Comparison of ENCODE assay signal across 20 cellular contexts in the genomic region with DNA sequence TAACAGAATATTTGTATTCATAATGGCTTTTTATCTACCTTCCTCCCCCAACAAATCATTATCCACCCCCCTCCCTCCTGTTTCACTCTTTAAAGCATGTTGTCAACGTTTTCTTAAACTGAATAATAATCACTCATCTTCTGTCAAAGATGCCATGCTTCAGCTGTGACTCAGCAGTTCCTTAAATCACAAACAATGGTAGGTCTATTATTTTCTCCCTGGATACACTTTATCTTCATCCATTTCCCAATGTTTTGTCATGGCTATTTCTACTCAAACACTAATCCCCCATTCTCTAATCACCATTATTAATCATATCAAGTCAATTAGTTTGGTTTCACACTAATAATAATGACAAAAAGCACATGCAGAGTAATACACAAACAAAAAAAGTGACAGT. TPM values are rescaled to one million over a fixed set of nuclear protein-coding genes. Genes with fewer than 3 reads are reported as not detected.
DNase-seq lines count a peak whose midpoint lies in the region; ATAC-seq and TF ChIP-seq lines count a peak whose summit lies in the region.
"Had no signal": no experiment of that assay in that cellular context is flagged by ENCODE, and none has a peak within 500 bp of the region (broad histone marks: within the 10 kb centered on the region; RNA-seq: fewer than 3 reads in every experiment).

No MANE protein-coding gene starts in this region.

- no peak for ATAC-seq in GM21447 (IDR thresholded peaks at IDR 0.05; ENCODE audit: unreplicated experiment)
- ATAC-seq: body of pancreas, gastroesophageal sphincter had no signal

- in situ Hi-C loops in brain microvascular endothelial cell (cut with HindIII; ENCODE audit: low pct_ligation_motif_present, low sequenced_read_pairs): no loop called here

- H3K4me3 ChIP-seq in brain microvascular endothelial cell (ENCODE audit: low read depth, low read length): no peak overlapping the region
- H3K4me3 ChIP-seq: body of pancreas, gastroesophageal sphincter, ovary, SJCRH30, thoracic aorta had no signal

- H3K4me1 Mint-ChIP-seq in chondrocyte (ENCODE audit: low read depth): no peaks in the 10 kb centered on the region

- H3K9me3 ChIP-seq in KOPT-K1 (ENCODE audit: insufficient read depth, low read length, poor library complexity, severe bottlenecking): no peaks in the 10 kb centered on the region
- H3K9me3 ChIP-seq: body of pancreas, gastroesophageal sphincter, ovary, SJCRH30, thoracic aorta had no signal

- no peaks in the 10 kb centered on the region for H3K36me3 ChIP-seq in KOPT-K1 (ENCODE audit: insufficient read depth, low read length)
- H3K36me3 ChIP-seq in brain microvascular endothelial cell (replicated peaks): no peaks in the 10 kb centered on the region
- H3K36me3 ChIP-seq: gastroesophageal sphincter, ovary, SJCRH30, thoracic aorta had no signal

- H3K9me3 Mint-ChIP-seq in chondrocyte (ENCODE audit: low read depth): peaks cover 8% of the 10 kb centered on the region

- no peaks in the 10 kb centered on the region for H3K36me3 Mint-ChIP-seq in chondrocyte (ENCODE audit: low read depth)

- no peaks in the 10 kb centered on the region for H3K27me3 Mint-ChIP-seq in chondrocyte (ENCODE audit: low read depth)

- TF ChIP-seq CTCF in brain microvascular endothelial cell (IDR thresholded peaks at IDR 0.05; ENCODE audit: low read depth, low read length, missing control alignments) (no peak), chondrocyte (IDR thresholded peaks at IDR 0.05) (no peak)

- peak overlapping the region; percentile 35 for H3K27ac ChIP-seq in KOPT-K1 (ENCODE audit: low read depth, low read length, poor library complexity, severe bottlenecking)
- no peak overlapping the region for H3K27ac ChIP-seq in brain microvascular endothelial cell
- H3K27ac ChIP-seq: body of pancreas, gastroesophageal sphincter, ovary, SJCRH30, thoracic aorta had no signal

- no peak overlapping the region for H3K27ac Mint-ChIP-seq in chondrocyte (ENCODE audit: unreplicated experiment)

- no peak overlapping the region for H3K4me3 Mint-ChIP-seq in chondrocyte (ENCODE audit: unreplicated experiment)

- DNase-seq in DMS53 (lab: John Stamatoyannopoulos, UW): peak; percentile 61
- DNase-seq in brain microvascular endothelial cell: peak; percentile 11
- peak; percentile 5 for DNase-seq in myocyte (ENCODE audit: low read depth)
- DNase-seq in chondrocyte (ENCODE audit: low spot score): no peak
- no peak for DNase-seq in NCI-H1694 (lab: John Stamatoyannopoulos, UW)
- no peak for DNase-seq in C1 segment of cervical spinal cord (lab: John Stamatoyannopoulos, UW)
- DNase-seq: activated CD8-positive, alpha-beta memory T cell treated with anti-CD3 and anti-CD28 coated beads for 24 hours; body of pancreas; effector CD8-positive, alpha-beta T cell; midbrain; NCI-H2081; NCI-H82; ovary; SJCRH30; stimulated activated CD4-positive, alpha-beta T cell treated with anti-CD3 and anti-CD28 coated beads, Interleukin-15, amount 100 ng/mL, for 24 hours had no signal

- H3K27me3 ChIP-seq in brain microvascular endothelial cell (replicated peaks): no peaks in the 10 kb centered on the region
- H3K27me3 ChIP-seq: body of pancreas, gastroesophageal sphincter had no signal

RNA-seq across cellular contexts. Expression of a gene that starts 6.5 kb away (rescaled TPM):
- total RNA-seq in myocyte (not detected in 2 replicates), chondrocyte (not detected in 3 replicates)
- not detected for polyA plus RNA-seq in myocyte (2012)
- total RNA-seq: body of pancreas, gastroesophageal sphincter, ovary, SJCRH30, thoracic aorta had no signal
- polyA plus RNA-seq: BJ had no signal

RNA-seq across cellular contexts. Expression of a gene that starts 13.6 kb away (rescaled TPM):
- total RNA-seq in myocyte: not detected in 2 replicates
- polyA plus RNA-seq in myocyte (2012): not detected
- not detected in 3 replicates for total RNA-seq in chondrocyte
- total RNA-seq: gastroesophageal sphincter, SJCRH30, thoracic aorta had no signal
- polyA plus RNA-seq: BJ had no signal

RNA-seq across cellular contexts. Expression of a gene that starts 18.0 kb away (rescaled TPM):
- total RNA-seq in myocyte (not detected in 2 replicates), chondrocyte (not detected in 3 replicates)
- not detected for polyA plus RNA-seq in myocyte (2012)
- total RNA-seq: body of pancreas, gastroesophageal sphincter, SJCRH30, thoracic aorta had no signal
- polyA plus RNA-seq: BJ had no signal

RNA-seq across cellular contexts. Expression of a gene that starts 45.7 kb away (rescaled TPM):
- total RNA-seq in myocyte (not detected in 2 replicates), chondrocyte (not detected in 3 replicates)
- polyA plus RNA-seq in myocyte (2012): not detected
- total RNA-seq: SJCRH30 had no signal
- polyA plus RNA-seq: BJ had no signal

Comparison
In these comparisons a context has a peak if more than half of its experiments do, and no peak if none do; other contexts are left out.
1. DNase-seq: peak in DMS53 (single experiment), brain microvascular endothelial cell (single experiment) and myocyte (single experiment); none in chondrocyte (single experiment), NCI-H1694 (single experiment) and C1 segment of cervical spinal cord (0 of 14).